ENCODE assay signal across 9 cellular contexts in genomic region chr12:3365416-3366385, GRCh38.
DNase-seq lines count a peak whose midpoint lies in the region; ATAC-seq and TF ChIP-seq lines count a peak whose summit lies in the region.
"Had no signal": no experiment of that assay in that cellular context is flagged by ENCODE, and none has a peak within 500 bp of the region (broad histone marks: within the 10 kb centered on the region; RNA-seq: fewer than 3 reads in every experiment).

No MANE protein-coding gene starts in this region.

- DNase-seq in NCI-H1417 (lab: John Stamatoyannopoulos, UW) (peak; percentile 22 to 73 (median 67)), NCI-H1417 treated with DMSO at 0.1 percent for 48 hours (lab: John Stamatoyannopoulos, UW) (no peak), WTC11 (ENCODE audit: low spot score) (peak; percentile 52), stomach (peak; percentile 50), epidermal melanocyte (ENCODE audit: insufficient read length, low spot score) (no peak), GM10248 (ENCODE audit: extremely low spot score) (no peak), H4 (ENCODE audit: low spot score) (no peak)
- DNase-seq: activated CD8-positive, alpha-beta memory T cell treated with anti-CD3 and anti-CD28 coated beads, Interleukin-2, amount 10 ng/mL, durations not matched to agents 7 days and 5 days had no signal

- CTCF ChIA-PET in WTC11 (lab: Charles Lee): interaction anchor here (0.8 to 1.5 kb wide), 10 partner anchors 16 to 293 kb away, joined by 3 to 7 read pairs (median 4); no protein-coding TSS in a partner anchor
- CTCF ChIA-PET in GM10248 (lab: Yijun Ruan, JAX): interaction anchor here (1.1 kb wide), 1 partner anchor 11 kb away, joined by 3 read pairs; no protein-coding TSS in a partner anchor

- no peak for TF ChIP-seq EP300 in stomach (IDR thresholded peaks at IDR 0.05)

- H3K9me3 ChIP-seq in iPS-20b (ENCODE audit: insufficient read depth, low read depth, low read length): no peaks in the 10 kb centered on the region
- H3K9me3 ChIP-seq in stomach: no peaks in the 10 kb centered on the region

- intact Hi-C loops in stomach (cut with DNase I; ENCODE audit: low total_unique reads): no loop called here

- H3K27ac ChIP-seq in iPS-20b (ENCODE audit: low read length): no peak overlapping the region
- H3K27ac ChIP-seq in stomach: no peak overlapping the region

- H3K9ac ChIP-seq in iPS-20b (ENCODE audit: low read depth, low read length): peak overlapping the region; percentile 48; the same call in 1 of the 2 replicates

- H3K36me3 ChIP-seq in iPS-20b (ENCODE audit: insufficient read depth, low read depth, low read length) (no peaks in the 10 kb centered on the region), stomach (no peaks in the 10 kb centered on the region)

- no peak for TF ChIP-seq POLR2A in stomach (IDR thresholded peaks at IDR 0.05)

- H3K27ac Mint-ChIP-seq in WTC11: no peak overlapping the region
- H3K27ac Mint-ChIP-seq: activated CD8-positive, alpha-beta memory T cell treated with anti-CD3 and anti-CD28 coated beads, Interleukin-2, amount 10 ng/mL, durations not matched to agents 7 days and 5 days had no signal

- peaks cover 5% of the 10 kb centered on the region for H3K4me1 Mint-ChIP-seq in WTC11
- H3K4me1 Mint-ChIP-seq: activated CD8-positive, alpha-beta memory T cell treated with anti-CD3 and anti-CD28 coated beads, Interleukin-2, amount 10 ng/mL, durations not matched to agents 7 days and 5 days had no signal

- POLR2A ChIA-PET in WTC11 (lab: Charles Lee): interaction anchor here (0.6 kb wide), 1 partner anchor 108 kb away, joined by 3 read pairs; no protein-coding TSS in a partner anchor
- POLR2A ChIA-PET in GM10248 (lab: Yijun Ruan, JAX): no interaction called here

- no peaks in the 10 kb centered on the region for H3K36me3 Mint-ChIP-seq in WTC11
- H3K36me3 Mint-ChIP-seq: activated CD8-positive, alpha-beta memory T cell treated with anti-CD3 and anti-CD28 coated beads, Interleukin-2, amount 10 ng/mL, durations not matched to agents 7 days and 5 days had no signal

- 3 to 24% (median 7%) methylated on average over 6 to 84 of the region's 84 CpGs for whole genome bisulfite sequencing in stomach, 5 donors

- H3K27me3 Mint-ChIP-seq in WTC11 (ENCODE audit: low read depth): peaks cover 14% of the 10 kb centered on the region

- H3K27me3 ChIP-seq in iPS-20b (ENCODE audit: insufficient read depth, low read length): peaks cover 52% of the 10 kb centered on the region
- H3K27me3 ChIP-seq in stomach: peaks cover 10 to 74% (median 26%) of the 10 kb centered on the region in 3 donors

- peak overlapping the region; percentile 78 for H3K4me3 Mint-ChIP-seq in WTC11
- H3K4me3 Mint-ChIP-seq: activated CD8-positive, alpha-beta memory T cell treated with anti-CD3 and anti-CD28 coated beads, Interleukin-2, amount 10 ng/mL, durations not matched to agents 7 days and 5 days had no signal

- H3K4me1 ChIP-seq in iPS-20b (ENCODE audit: insufficient read depth, low read length): no peaks in the 10 kb centered on the region
- H3K4me1 ChIP-seq in stomach: peaks cover 12 to 17% (median 14%) of the 10 kb centered on the region in 4 donors

- H3K4me3 ChIP-seq in iPS-20b (ENCODE audit: low read length): peak overlapping the region; percentile 70
- peak overlapping the region; percentile 39 to 47 (median 42) for H3K4me3 ChIP-seq in stomach

- no peaks in the 10 kb centered on the region for H3K9me3 Mint-ChIP-seq in WTC11

- TF ChIP-seq CTCF in WTC11 (IDR thresholded peaks at IDR 0.05) (no peak), stomach (IDR thresholded peaks at IDR 0.05) (no peak), GM10248 (IDR thresholded peaks at IDR 0.05; ENCODE audit: control extremely low read depth, extremely low read depth, low read depth, missing control alignments) (no peak)

- ATAC-seq in WTC11: peak; percentile 89
- ATAC-seq: activated CD8-positive, alpha-beta memory T cell treated with anti-CD3 and anti-CD28 coated beads, Interleukin-2, amount 10 ng/mL, durations not matched to agents 7 days and 5 days had no signal

TF ChIP-seq in WTC11, 78 proteins besides CTCF, POLR2A, EP300 and RAD21:
- TF ChIP-seq ZNF138 (CRISPR knock-in tag; conservative IDR thresholded peaks at IDR 0.05) (no peak), SP1 (CRISPR knock-in tag; conservative IDR thresholded peaks at IDR 0.05) (peak; percentile 42; the same call in 1 of the 2 replicates)
- TF ChIP-seq, protein P1, sequence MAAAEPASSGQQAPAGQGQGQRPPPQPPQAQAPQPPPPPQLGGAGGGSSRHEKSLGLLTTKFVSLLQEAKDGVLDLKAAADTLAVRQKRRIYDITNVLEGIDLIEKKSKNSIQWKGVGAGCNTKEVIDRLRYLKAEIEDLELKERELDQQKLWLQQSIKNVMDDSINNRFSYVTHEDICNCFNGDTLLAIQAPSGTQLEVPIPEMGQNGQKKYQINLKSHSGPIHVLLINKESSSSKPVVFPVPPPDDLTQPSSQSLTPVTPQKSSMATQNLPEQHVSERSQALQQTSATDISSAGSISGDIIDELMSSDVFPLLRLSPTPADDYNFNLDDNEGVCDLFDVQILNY (CRISPR knock-in tag; IDR thresholded peaks at IDR 0.05): peak; percentile 62; the same call in 1 of the 2 replicates

Comparison
In these comparisons a context has a peak if more than half of its experiments do, and no peak if none do; other contexts are left out.
1. DNase-seq: peak in NCI-H1417 (3 of 3), WTC11 (single experiment) and stomach (single experiment); none in NCI-H1417 treated with DMSO at 0.1 percent for 48 hours (single experiment), epidermal melanocyte (single experiment), GM10248 (single experiment) and H4 (single experiment).